20 cellular contexts compared by ENCODE assay signal in the genomic region with DNA sequence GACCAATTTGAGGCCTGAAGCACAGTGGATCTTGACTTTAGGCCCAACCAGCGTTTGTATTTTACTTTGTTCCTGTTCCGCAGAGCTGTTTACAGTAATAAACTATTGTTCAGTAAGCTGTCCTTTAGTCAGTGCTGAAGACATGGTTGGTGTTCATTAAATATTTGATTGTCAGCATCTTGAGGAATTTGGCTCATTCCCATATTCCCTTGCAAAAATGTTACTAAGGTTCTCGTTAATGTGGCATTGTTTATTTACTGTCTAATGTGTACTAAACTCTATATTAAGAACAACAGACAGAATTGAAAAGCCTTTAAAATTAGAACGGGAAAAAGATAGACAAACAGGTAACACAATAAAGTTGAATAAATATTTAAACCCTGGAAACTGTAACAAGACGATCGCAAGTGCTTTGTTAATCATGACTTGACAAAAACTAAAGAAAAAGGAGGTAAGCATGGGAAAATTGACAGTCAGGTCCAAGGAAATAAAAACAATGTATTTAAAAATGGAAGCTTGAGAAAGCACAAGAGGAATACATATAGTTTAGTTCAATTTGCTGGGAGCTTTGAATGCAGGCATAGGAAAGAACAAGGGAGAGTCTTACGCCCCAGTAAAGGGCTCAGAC.
"Had no signal": no experiment of that assay in that cellular context is flagged by ENCODE, and none has a peak within 500 bp of the region (broad histone marks: within the 10 kb centered on the region; RNA-seq: fewer than 3 reads in every experiment).

No MANE protein-coding gene starts in this region.

- H3K36me3 ChIP-seq: SJSA1 had no signal

- FAIRE-seq: RCC 7860 had no signal

- H3K4me3 ChIP-seq: SJSA1, SK-N-MC had no signal

- H3K27ac ChIP-seq: SJSA1, SK-N-MC had no signal

- H3K27me3 ChIP-seq: SJSA1 had no signal

- H3K4me1 ChIP-seq: SJSA1 had no signal

- DNase-seq: KBM-7, MM.1S, NCI-H1092 treated with DMSO at 0.1 percent for 48 hours, NCI-H1436, NCI-H187, NCI-H2029, NCI-H2081 treated with DMSO at 0.1 percent for 48 hours, NCI-H2171, NCI-H226, NCI-H446, NCI-H510A, NCI-H524 treated with DMSO at 0.1 percent for 48 hours, NCI-H69, NCI-H774, Right ventricle myocardium superior, RPMI8226, SIG-M5 had no signal

- H3K9me3 ChIP-seq: SJSA1 had no signal
